Comparison of ENCODE assay signal across 28 cellular contexts in the genomic region with DNA sequence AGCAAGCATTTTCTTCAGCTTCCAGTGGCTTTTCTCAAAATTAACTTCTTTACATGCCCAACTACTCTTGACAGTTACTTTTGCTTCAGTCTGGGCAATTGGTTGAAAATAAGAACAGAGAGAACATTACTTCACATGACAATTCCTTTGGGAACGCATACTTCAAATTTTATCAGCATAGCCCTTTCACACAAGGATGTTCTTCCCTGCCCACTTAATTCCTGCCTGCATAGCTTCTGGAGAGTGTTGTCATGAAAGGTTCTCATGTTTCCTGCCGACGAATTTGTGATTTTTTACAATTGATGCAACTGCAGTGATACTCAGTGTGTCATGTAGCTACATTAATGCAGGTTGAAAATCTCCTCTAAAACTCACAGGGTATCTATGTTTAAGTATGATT. TPM values are rescaled to one million over a fixed set of nuclear protein-coding genes. Genes with fewer than 3 reads are reported as not detected.
DNase-seq lines count a peak whose midpoint lies in the region; ATAC-seq and TF ChIP-seq lines count a peak whose summit lies in the region.
"Had no signal": no experiment of that assay in that cellular context is flagged by ENCODE, and none has a peak within 500 bp of the region (broad histone marks: within the 10 kb centered on the region; RNA-seq: fewer than 3 reads in every experiment).

No MANE protein-coding gene starts in this region.

- H3K9ac ChIP-seq in PC-3 (ENCODE audit: low read length): no peak overlapping the region

- H3K4me1 Mint-ChIP-seq in mesothelial cell of epicardium: no peaks in the 10 kb centered on the region
- no peaks in the 10 kb centered on the region for H3K4me1 Mint-ChIP-seq in natural killer cell
- H3K4me1 Mint-ChIP-seq: immature natural killer cell had no signal

- H3K36me3 ChIP-seq in ACC112 (ENCODE audit: insufficient read depth, low read length) (peaks cover 25% of the 10 kb centered on the region), PC-3 (ENCODE audit: low read depth, low read length) (peaks cover 90% of the 10 kb centered on the region)
- H3K36me3 ChIP-seq: uterus had no signal

- H3K79me2 ChIP-seq in ACC112 (ENCODE audit: control insufficient read depth, insufficient read depth, low read length, unreplicated experiment): no peaks in the 10 kb centered on the region
- H3K79me2 ChIP-seq in PC-3 (ENCODE audit: low read length): no peaks in the 10 kb centered on the region

- H2AFZ ChIP-seq in ACC112 (ENCODE audit: low read length, unreplicated experiment) (no peak overlapping the region), PC-3 (ENCODE audit: low read length) (no peak overlapping the region)
- H2AFZ ChIP-seq: PC-9 had no signal

- H3K27ac ChIP-seq in ACC112 (ENCODE audit: low read depth, low read length): peak overlapping the region; percentile 36; the same call in 1 of the 2 replicates
- H3K27ac ChIP-seq in PC-3 (ENCODE audit: low read length): no peak overlapping the region
- H3K27ac ChIP-seq: A549, adrenal gland, heart right ventricle, PC-9, suprapubic skin, uterus had no signal

- no peaks in the 10 kb centered on the region for H3K9me3 ChIP-seq in PC-3 (ENCODE audit: low read length)
- H3K9me3 ChIP-seq: A549, adrenal gland, heart right ventricle, suprapubic skin, uterus had no signal

- TF ChIP-seq CTCF in mesothelial cell of epicardium (IDR thresholded peaks at IDR 0.05; ENCODE audit: unreplicated experiment) (no peak), natural killer cell (IDR thresholded peaks at IDR 0.05) (no peak), PC-3 (conservative IDR thresholded peaks at IDR 0.05; ENCODE audit: low read depth, low read length) (no peak)

- CTCF ChIA-PET in PC-3 (lab: Charles Lee): no interaction called here

- ATAC-seq in natural killer cell: no peak
- ATAC-seq in PC-3: no peak
- ATAC-seq: A549, esophagus mucosa, heart right ventricle, K562 had no signal

- intact Hi-C loops in natural killer cell (cut with micrococcal nuclease) (no loop called here), PC-3 (cut with micrococcal nuclease) (no loop called here)

- no peaks in the 10 kb centered on the region for H3K9me2 ChIP-seq in PC-3 (replicated peaks; ENCODE audit: low read length)

- no peak overlapping the region for H3K4me2 ChIP-seq in PC-3 (ENCODE audit: low read length)
- H3K4me2 ChIP-seq: A549, PC-9 had no signal

- H3K4me1 ChIP-seq in ACC112 (ENCODE audit: control insufficient read depth, insufficient read depth, low read length, unreplicated experiment) (peaks cover 27% of the 10 kb centered on the region), PC-3 (ENCODE audit: insufficient read depth, low read length) (no peaks in the 10 kb centered on the region)
- H3K4me1 ChIP-seq: A549, adrenal gland, suprapubic skin, uterus had no signal

- POLR2A ChIA-PET in PC-3 (lab: Charles Lee; ENCODE audit: unreplicated experiment): no interaction called here

- H3K4me3 ChIP-seq in ACC112 (ENCODE audit: low read depth, low read length) (peak overlapping the region; percentile 3; the same call in 1 of the 2 replicates), PC-3 (ENCODE audit: low read length) (no peak overlapping the region)
- H3K4me3 ChIP-seq: A549, adrenal gland, heart right ventricle, K562, PC-9, suprapubic skin, uterus had no signal

- no peaks in the 10 kb centered on the region for H4K20me1 ChIP-seq in PC-3 (ENCODE audit: low read length)

- BruUV-seq in PC-3 (replicated peaks; lab: Mats Ljungman, UMichigan): no TSS peak

- no peak overlapping the region for H3K4me3 Mint-ChIP-seq in mesothelial cell of epicardium
- H3K4me3 Mint-ChIP-seq in natural killer cell: no peak overlapping the region
- H3K4me3 Mint-ChIP-seq: immature natural killer cell; T-helper 1 cell treated with Interleukin-12 subunit alpha and Interleukin-12 subunit beta and Interleukin-4 antibody, amounts not matched to agents 30 μg/mL and 1 μg/mL, for 36 hours had no signal

- no peaks in the 10 kb centered on the region for H3K27me3 Mint-ChIP-seq in mesothelial cell of epicardium (ENCODE audit: low read depth)
- H3K27me3 Mint-ChIP-seq in natural killer cell (ENCODE audit: low read depth in 2 of 2): peaks cover 14 to 65% of the 10 kb centered on the region in 2 donors

- peak; percentile 66 for DNase-seq in GM04503 (ENCODE audit: low read depth)
- peak; percentile 95 for DNase-seq in dedifferentiated amniotic fluid mesenchymal stem cell (ENCODE audit: extremely low spot score)
- no peak for DNase-seq in mesothelial cell of epicardium (ENCODE audit: low spot score in 2 of 2, unreplicated experiment in 2 of 2)
- DNase-seq in RPMI8226: no peak
- no peak for DNase-seq in natural killer cell
- DNase-seq in kidney glomerular epithelial cell (lab: John Stamatoyannopoulos, UW): no peak
- no peak for DNase-seq in PC-3
- DNase-seq: activated CD8-positive, alpha-beta memory T cell treated with anti-CD3 and anti-CD28 coated beads, Interleukin-2, amount 50 U/mL, for 4 hours; activated effector memory CD4-positive, alpha-beta T cell treated with Interleukin-2 at 50 U/mL for 16 hours; adrenal gland; central memory CD4-positive, alpha-beta T cell; DMS79 treated with DMSO at 0.1 percent for 48 hours; effector CD4-positive, alpha-beta T cell; GOT3; heart right ventricle; immature natural killer cell; NCI-H1694 treated with DMSO at 0.1 percent for 48 hours; NCI-H2227 treated with DMSO at 0.1 percent for 48 hours; NCI-H774; nucleus accumbens; PC-9; uterus had no signal

- H3K27ac Mint-ChIP-seq in mesothelial cell of epicardium (peak overlapping the region; percentile 25), natural killer cell (no peak overlapping the region)
- H3K27ac Mint-ChIP-seq: immature natural killer cell; T-helper 1 cell treated with Interleukin-12 subunit alpha and Interleukin-12 subunit beta and Interleukin-4 antibody, amounts not matched to agents 30 μg/mL and 1 μg/mL, for 36 hours had no signal

- H3F3A ChIP-seq in PC-3 (ENCODE audit: low read length, unreplicated experiment): no peaks in the 10 kb centered on the region

- H3K27me3 ChIP-seq in ACC112 (ENCODE audit: insufficient read depth, low read length) (no peaks in the 10 kb centered on the region), PC-3 (ENCODE audit: low read length) (no peaks in the 10 kb centered on the region)
- H3K27me3 ChIP-seq: adrenal gland, suprapubic skin, uterus had no signal

- H3K9me3 Mint-ChIP-seq in mesothelial cell of epicardium (no peaks in the 10 kb centered on the region), natural killer cell (no peaks in the 10 kb centered on the region)
- H3K9me3 Mint-ChIP-seq: immature natural killer cell; T-helper 1 cell treated with Interleukin-12 subunit alpha and Interleukin-12 subunit beta and Interleukin-4 antibody, amounts not matched to agents 30 μg/mL and 1 μg/mL, for 36 hours had no signal

- H3K36me3 Mint-ChIP-seq in mesothelial cell of epicardium: peaks cover 62% of the 10 kb centered on the region
- H3K36me3 Mint-ChIP-seq in natural killer cell: no peaks in the 10 kb centered on the region
- H3K36me3 Mint-ChIP-seq: immature natural killer cell had no signal

RNA-seq across cellular contexts. Expression of gene SNRNP48, which starts 22.0 kb away (rescaled TPM):
- total RNA-seq in mesothelial cell of epicardium: 11.9 to 14.2 TPM (median 13.0 TPM) in 3 replicates
- 10 to 100 TPM; 12.3 to 17.0 (median 14.0) TPM for total RNA-seq in natural killer cell
- total RNA-seq in PC-3 (2014; rRNA removed): 7.0 and 7.7 TPM in 2 replicates

RNA-seq across cellular contexts. Expression of gene DSP, which starts 26.6 kb away (rescaled TPM):
- 163 to 172 TPM (median 171 TPM) in 3 replicates for total RNA-seq in mesothelial cell of epicardium
- under 1 TPM in 2 of 3 donors, not detected in 1; 0.05 to 0.26 TPM for total RNA-seq in natural killer cell
- 54.7 and 71.6 TPM in 2 replicates for total RNA-seq in PC-3 (2014; rRNA removed)

Comparison
In these comparisons a context has a peak if more than half of its experiments do, and no peak if none do; other contexts are left out.
1. DNase-seq: peak in GM04503 (single experiment) and dedifferentiated amniotic fluid mesenchymal stem cell (single experiment); none in mesothelial cell of epicardium (0 of 2), RPMI8226 (single experiment), natural killer cell (single experiment), kidney glomerular epithelial cell (single experiment) and PC-3 (single experiment).
2. RNA of gene DSP, which starts 26.6 kb away (total RNA-seq): 163 to 172 TPM in mesothelial cell of epicardium and 54.7 to 71.6 TPM in PC-3; 0.05 to 0.26 TPM in natural killer cell; every median in the first group is over 10 times any median in the second.